ENCODE assay signal across 12 cellular contexts in the genomic region with DNA sequence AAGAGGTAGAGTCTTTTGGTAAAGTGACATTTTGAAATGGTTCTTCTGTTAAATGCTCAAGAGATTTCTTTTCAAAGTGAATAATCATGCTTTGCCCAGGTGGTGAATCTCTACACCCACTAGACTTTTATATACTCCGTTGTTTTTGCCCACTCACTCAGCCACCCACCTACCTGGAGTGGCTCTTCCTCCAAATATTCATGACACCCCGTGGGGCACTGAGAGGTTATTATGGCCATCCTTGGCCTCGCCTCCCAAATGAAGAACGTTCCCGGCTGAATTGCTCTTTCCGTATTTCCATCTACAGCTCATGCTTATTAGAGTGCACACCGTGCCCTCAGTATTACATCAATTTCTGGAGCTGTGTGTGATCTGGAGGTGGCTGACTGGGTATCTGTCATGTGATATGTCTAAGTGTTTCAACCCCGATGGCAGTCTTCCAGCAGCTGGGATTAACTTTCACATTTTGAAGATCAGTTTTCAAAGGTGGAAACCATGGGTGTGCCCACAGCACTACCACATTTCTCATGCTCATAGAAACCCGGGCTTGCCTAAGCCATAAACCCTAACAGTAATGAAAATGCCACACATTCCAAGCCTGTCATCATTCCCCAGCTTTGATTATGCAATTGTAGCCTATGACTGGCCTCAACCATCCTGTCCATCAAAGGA.
DNase-seq lines count a peak whose midpoint lies in the region; ATAC-seq and TF ChIP-seq lines count a peak whose summit lies in the region.
"Had no signal": no experiment of that assay in that cellular context is flagged by ENCODE, and none has a peak within 500 bp of the region (broad histone marks: within the 10 kb centered on the region; RNA-seq: fewer than 3 reads in every experiment).

No MANE protein-coding gene starts in this region.

- no peak for TF ChIP-seq CTCF in HFFc6 (IDR thresholded peaks at IDR 0.05)
- TF ChIP-seq CTCF in Panc1 (IDR thresholded peaks at IDR 0.05) = no peak
- TF ChIP-seq CTCF in foreskin keratinocyte (conservative IDR thresholded peaks at IDR 0.05) = no peak
- TF ChIP-seq CTCF in SK-N-SH (IDR thresholded peaks at IDR 0.05) = no peak
- TF ChIP-seq CTCF in CD4-positive, alpha-beta T cell (IDR thresholded peaks at IDR 0.05) = no peak

- H3K27ac ChIP-seq in Panc1 (ENCODE audit: low read length) (peak overlapping the region; percentile 55; the same call in 1 of the 2 replicates), foreskin keratinocyte (peak overlapping the region; percentile 77), SK-N-SH (ENCODE audit: low read depth in 2 of 2, low read length in 1 of 2) (no peak overlapping the region)
- H3K27ac ChIP-seq in CD4-positive, alpha-beta T cell (ENCODE audit: low read depth, low read length) = no peak overlapping the region
- H3K27ac ChIP-seq: neutrophil, Peyer's patch had no signal

- no peaks in the 10 kb centered on the region; the same call in 1 of the 2 replicates for H3K27me3 Mint-ChIP-seq in HFFc6 (ENCODE audit: insufficient read depth)
- no peaks in the 10 kb centered on the region for H3K27me3 Mint-ChIP-seq in activated naive CD4-positive, alpha-beta T cell treated with anti-CD3 and anti-CD28 coated beads, Interleukin-2, amount 10 ng/mL, durations not matched to agents 7 days and 5 days
- no peaks in the 10 kb centered on the region for H3K27me3 Mint-ChIP-seq in CD4-positive, alpha-beta T cell
- H3K27me3 Mint-ChIP-seq: activated CD8-positive, alpha-beta memory T cell treated with anti-CD3 and anti-CD28 coated beads, Interleukin-2, amount 10 ng/mL, durations not matched to agents 7 days and 5 days; B cell had no signal

- H3K27ac Mint-ChIP-seq in HFFc6 = peak overlapping the region; percentile 5; the same call in 1 of the 2 replicates
- H3K27ac Mint-ChIP-seq in activated naive CD4-positive, alpha-beta T cell treated with anti-CD3 and anti-CD28 coated beads, Interleukin-2, amount 10 ng/mL, durations not matched to agents 7 days and 5 days = no peak overlapping the region
- no peak overlapping the region for H3K27ac Mint-ChIP-seq in CD4-positive, alpha-beta T cell
- H3K27ac Mint-ChIP-seq: activated CD8-positive, alpha-beta memory T cell treated with anti-CD3 and anti-CD28 coated beads, Interleukin-2, amount 10 ng/mL, durations not matched to agents 7 days and 5 days; B cell had no signal

- no peaks in the 10 kb centered on the region for H3K9me2 ChIP-seq in SK-N-SH

- in situ Hi-C loops in Panc1 (cut with HindIII; ENCODE audit: low pct_unique_long_range_greater_than_20kb, low sequenced_read_pairs) = no loop called here

- no TSS peak for BruUV-seq in Panc1 (replicated peaks; lab: Mats Ljungman, UMichigan)

- no peak overlapping the region for H3K4me3 Mint-ChIP-seq in HFFc6
- no peak overlapping the region for H3K4me3 Mint-ChIP-seq in activated naive CD4-positive, alpha-beta T cell treated with anti-CD3 and anti-CD28 coated beads, Interleukin-2, amount 10 ng/mL, durations not matched to agents 7 days and 5 days
- no peak overlapping the region for H3K4me3 Mint-ChIP-seq in CD4-positive, alpha-beta T cell
- H3K4me3 Mint-ChIP-seq: activated CD8-positive, alpha-beta memory T cell treated with anti-CD3 and anti-CD28 coated beads, Interleukin-2, amount 10 ng/mL, durations not matched to agents 7 days and 5 days; B cell had no signal

- no peak overlapping the region for H2AFZ ChIP-seq in SK-N-SH (ENCODE audit: low read depth)

- no peaks in the 10 kb centered on the region for H3K9me3 ChIP-seq in Panc1 (ENCODE audit: control insufficient read depth, insufficient read depth, low read depth, low read length)
- no peaks in the 10 kb centered on the region for H3K9me3 ChIP-seq in SK-N-SH
- H3K9me3 ChIP-seq in CD4-positive, alpha-beta T cell (ENCODE audit: control insufficient read depth, low read length) = no peaks in the 10 kb centered on the region
- H3K9me3 ChIP-seq: neutrophil, Peyer's patch had no signal

- H3K4me3 ChIP-seq in Panc1 (ENCODE audit: low read depth in 2 of 2, low read length in 2 of 2) = no peak overlapping the region
- no peak overlapping the region for H3K4me3 ChIP-seq in SK-N-SH (ENCODE audit: low read depth in 2 of 2, low read length in 1 of 2)
- H3K4me3 ChIP-seq: Peyer's patch had no signal

- no peaks in the 10 kb centered on the region for H3K79me2 ChIP-seq in SK-N-SH (ENCODE audit: insufficient read depth)

- peaks cover 4% of the 10 kb centered on the region; the same call in 1 of the 2 replicates for H3K36me3 Mint-ChIP-seq in HFFc6 (ENCODE audit: low read depth)
- H3K36me3 Mint-ChIP-seq in activated naive CD4-positive, alpha-beta T cell treated with anti-CD3 and anti-CD28 coated beads, Interleukin-2, amount 10 ng/mL, durations not matched to agents 7 days and 5 days = no peaks in the 10 kb centered on the region
- H3K36me3 Mint-ChIP-seq in CD4-positive, alpha-beta T cell (ENCODE audit: low read depth) = no peaks in the 10 kb centered on the region
- H3K36me3 Mint-ChIP-seq: activated CD8-positive, alpha-beta memory T cell treated with anti-CD3 and anti-CD28 coated beads, Interleukin-2, amount 10 ng/mL, durations not matched to agents 7 days and 5 days had no signal

- H3K27me3 ChIP-seq in Panc1 (ENCODE audit: control insufficient read depth, insufficient read depth, low read length) (no peaks in the 10 kb centered on the region), foreskin keratinocyte (no peaks in the 10 kb centered on the region), SK-N-SH (ENCODE audit: insufficient read depth) (no peaks in the 10 kb centered on the region)
- no peaks in the 10 kb centered on the region for H3K27me3 ChIP-seq in CD4-positive, alpha-beta T cell (ENCODE audit: control insufficient read depth, insufficient read depth, low read length)
- H3K27me3 ChIP-seq: neutrophil, Peyer's patch had no signal

- H3K4me2 ChIP-seq in SK-N-SH = no peak overlapping the region

- H3K4me1 ChIP-seq in Panc1 (ENCODE audit: control insufficient read depth, insufficient read depth, low read length) (peaks cover 8% of the 10 kb centered on the region), foreskin keratinocyte (peaks cover 11% of the 10 kb centered on the region), SK-N-SH (ENCODE audit: control insufficient read depth in 1 of 2, insufficient read depth in 2 of 2, low read depth in 1 of 2, low read length in 1 of 2) (peaks cover 0 to 8% of the 10 kb centered on the region in 2 experiments; a peak in 2 of 4 replicates)
- H3K4me1 ChIP-seq: Peyer's patch had no signal

- no peak for TF ChIP-seq RAD21 in SK-N-SH (IDR thresholded peaks at IDR 0.05; ENCODE audit: low read length)

- H3K4me1 Mint-ChIP-seq in HFFc6 (ENCODE audit: low read depth) = peaks cover 51% of the 10 kb centered on the region
- H3K4me1 Mint-ChIP-seq in activated naive CD4-positive, alpha-beta T cell treated with anti-CD3 and anti-CD28 coated beads, Interleukin-2, amount 10 ng/mL, durations not matched to agents 7 days and 5 days = no peaks in the 10 kb centered on the region
- H3K4me1 Mint-ChIP-seq in CD4-positive, alpha-beta T cell (ENCODE audit: low read depth) = no peaks in the 10 kb centered on the region
- H3K4me1 Mint-ChIP-seq: activated CD8-positive, alpha-beta memory T cell treated with anti-CD3 and anti-CD28 coated beads, Interleukin-2, amount 10 ng/mL, durations not matched to agents 7 days and 5 days; B cell had no signal

- intact Hi-C loops in Panc1 (cut with micrococcal nuclease; ENCODE audit: unreplicated experiment) = no loop called here
- intact Hi-C loops in CD4-positive, alpha-beta T cell (cut with DNase I, micrococcal nuclease) = no loop called here

- no peak overlapping the region for H3K9ac ChIP-seq in SK-N-SH

- no peaks in the 10 kb centered on the region for H4K20me1 ChIP-seq in SK-N-SH (ENCODE audit: insufficient read depth)

- H3K9me3 Mint-ChIP-seq in HFFc6 = no peaks in the 10 kb centered on the region
- peaks cover 3% of the 10 kb centered on the region for H3K9me3 Mint-ChIP-seq in activated naive CD4-positive, alpha-beta T cell treated with anti-CD3 and anti-CD28 coated beads, Interleukin-2, amount 10 ng/mL, durations not matched to agents 7 days and 5 days
- H3K9me3 Mint-ChIP-seq in CD4-positive, alpha-beta T cell = peaks cover 5% of the 10 kb centered on the region

- POLR2A ChIA-PET in Panc1 (lab: Charles Lee) = no interaction called here
- POLR2A ChIA-PET in SK-N-SH (lab: Yijun Ruan, JAX) = no interaction called here
- POLR2A ChIA-PET in CD4-positive, alpha-beta T cell (lab: Charles Lee) = no interaction called here

- 95% methylated on average over 7 of the region's 9 CpGs for WGBS in SK-N-SH (ENCODE audit: low lambda C conversion rate)

- DNase-seq in A172 (ENCODE audit: low spot score) (peak; percentile 96), HFFc6 (peak; percentile 47), Panc1 (ENCODE audit: low read depth, low spot score) (no peak), foreskin keratinocyte (peak; percentile 99 to 100), SK-N-SH (no peak), activated T-cell treated with anti-CD3 and anti-CD28 coated beads for 4 hours (no peak)
- no peak for DNase-seq in activated naive CD4-positive, alpha-beta T cell treated with anti-CD3 and anti-CD28 coated beads, Interleukin-2, amount 10 ng/mL, durations not matched to agents 7 days and 5 days
- no peak for DNase-seq in CD4-positive, alpha-beta T cell
- DNase-seq: activated CD8-positive, alpha-beta memory T cell treated with anti-CD3 and anti-CD28 coated beads, Interleukin-2, amount 10 ng/mL, durations not matched to agents 7 days and 5 days had no signal

- H3K36me3 ChIP-seq in Panc1 (ENCODE audit: control insufficient read depth, insufficient read depth, low read length) (no peaks in the 10 kb centered on the region), SK-N-SH (replicated peaks in 1 of 2; ENCODE audit: control insufficient read depth in 1 of 2, insufficient read depth in 2 of 2, low read length in 1 of 2) (no peaks in the 10 kb centered on the region)
- H3K36me3 ChIP-seq: neutrophil, Peyer's patch had no signal

- H3F3A ChIP-seq in SK-N-SH (replicated peaks; ENCODE audit: insufficient read depth) = no peaks in the 10 kb centered on the region

- no peak for ATAC-seq in Panc1
- ATAC-seq in foreskin keratinocyte = peak; percentile 95
- ATAC-seq in CD4-positive, alpha-beta T cell (ENCODE audit: poor library complexity) = no peak
- ATAC-seq: activated CD8-positive, alpha-beta memory T cell treated with anti-CD3 and anti-CD28 coated beads, Interleukin-2, amount 10 ng/mL, durations not matched to agents 7 days and 5 days had no signal

- CTCF ChIA-PET in Panc1 (lab: Charles Lee) = no interaction called here
- CTCF ChIA-PET in SK-N-SH (lab: Yijun Ruan, JAX) = no interaction called here
- CTCF ChIA-PET in activated naive CD4-positive, alpha-beta T cell treated with anti-CD3 and anti-CD28 coated beads, Interleukin-2, amount 10 ng/mL, durations not matched to agents 7 days and 5 days (lab: Charles Lee) = no interaction called here
- CTCF ChIA-PET in CD4-positive, alpha-beta T cell (lab: Charles Lee) = no interaction called here

- no peak for TF ChIP-seq EP300 in SK-N-SH (IDR thresholded peaks at IDR 0.05; ENCODE audit: borderline replicate concordance in 1 of 2, low read depth in 1 of 2, low read length in 1 of 2)

Comparison
In these comparisons a context has a peak if more than half of its experiments do, and no peak if none do; other contexts are left out.
1. DNase-seq: peak in A172 (single experiment), HFFc6 (single experiment) and foreskin keratinocyte (2 of 2); none in Panc1 (single experiment), SK-N-SH (single experiment), activated naive CD4-positive, alpha-beta T cell treated with anti-CD3 and anti-CD28 coated beads, Interleukin-2, amount 10 ng/mL, durations not matched to agents 7 days and 5 days (single experiment), activated T-cell treated with anti-CD3 and anti-CD28 coated beads for 4 hours (single experiment) and CD4-positive, alpha-beta T cell (0 of 10).
2. H3K27ac ChIP-seq: peak in Panc1 (single experiment) and foreskin keratinocyte (single experiment); none in SK-N-SH (0 of 2) and CD4-positive, alpha-beta T cell (single experiment).